In genomic region chr2:88627055-88627855, GRCh38 we compare ENCODE assay signal across 1 cellular context.
A peak's percentile ranks its signal among the peaks of the same experiment; 100 is the strongest.
TF ChIP-seq lines count a peak whose summit lies in the region.

Gene EIF2AK3 (minus strand): TSS chr2:88627464. CDS start chr2:88627274, 190 bp downstream.

TF ChIP-seq in K562, 482 proteins besides CTCF, POLR2A, EP300 and RAD21 (continued from another document and continues in another):
- TF ChIP-seq, protein P1, sequence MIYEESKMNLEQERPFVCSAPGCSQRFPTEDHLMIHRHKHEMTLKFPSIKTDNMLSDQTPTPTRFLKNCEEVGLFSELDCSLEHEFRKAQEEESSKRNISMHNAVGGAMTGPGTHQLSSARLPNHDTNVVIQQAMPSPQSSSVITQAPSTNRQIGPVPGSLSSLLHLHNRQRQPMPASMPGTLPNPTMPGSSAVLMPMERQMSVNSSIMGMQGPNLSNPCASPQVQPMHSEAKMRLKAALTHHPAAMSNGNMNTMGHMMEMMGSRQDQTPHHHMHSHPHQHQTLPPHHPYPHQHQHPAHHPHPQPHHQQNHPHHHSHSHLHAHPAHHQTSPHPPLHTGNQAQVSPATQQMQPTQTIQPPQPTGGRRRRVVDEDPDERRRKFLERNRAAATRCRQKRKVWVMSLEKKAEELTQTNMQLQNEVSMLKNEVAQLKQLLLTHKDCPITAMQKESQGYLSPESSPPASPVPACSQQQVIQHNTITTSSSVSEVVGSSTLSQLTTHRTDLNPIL (CRISPR knock-in tag; IDR thresholded peaks at IDR 0.05), result no peak
- TF ChIP-seq FOXJ2 (tag; IDR thresholded peaks at IDR 0.05) (peak; percentile 94; the same call in 1 of the 2 replicates), HCFC1 (IDR thresholded peaks at IDR 0.05; ENCODE audit: low read depth, low read length) (peak; percentile 8), RFX1 (IDR thresholded peaks at IDR 0.05) (no peak), MXI1 (IDR thresholded peaks at IDR 0.05; ENCODE audit: low read depth, low read length) (no peak), CCNT2 (IDR thresholded peaks at IDR 0.05; ENCODE audit: borderline replicate concordance, extremely low read depth, insufficient read length, low read depth, low read length) (no peak), RAD51 (IDR thresholded peaks at IDR 0.05; ENCODE audit: borderline replicate concordance, low read depth) (no peak), MAFG (tag; conservative IDR thresholded peaks at IDR 0.05) (no peak), NBN (IDR thresholded peaks at IDR 0.05; ENCODE audit: low read depth) (no peak), ZNF224 (CRISPR knock-in tag; IDR thresholded peaks at IDR 0.05) (no peak), RB1 (IDR thresholded peaks at IDR 0.05; ENCODE audit: low read depth) (peak; percentile 89), MAZ (CRISPR knock-in tag; conservative IDR thresholded peaks at IDR 0.05 in 1 of 2, IDR thresholded peaks at IDR 0.05 in 1 of 2) (peak; percentile 44 to 55), CSDE1 (IDR thresholded peaks at IDR 0.05) (peak in 1 of 2 experiments; percentile 61; a peak in 1 of 4 replicates), ETV6 (IDR thresholded peaks at IDR 0.05; ENCODE audit: borderline replicate concordance in 1 of 2, low read depth in 2 of 2, low read length in 1 of 2) (no peak), ETV6 (CRISPR knock-in tag; IDR thresholded peaks at IDR 0.05; ENCODE audit: borderline replicate concordance) (no peak), ZSCAN32 (CRISPR knock-in tag; IDR thresholded peaks at IDR 0.05) (no peak), GABPA (tag; conservative IDR thresholded peaks at IDR 0.05; ENCODE audit: low read depth) (peak; percentile 88), MCM5 (IDR thresholded peaks at IDR 0.05; ENCODE audit: low read depth) (no peak), ZNF143 (CRISPR knock-in tag; IDR thresholded peaks at IDR 0.05) (no peak), ZNF23 (CRISPR knock-in tag; IDR thresholded peaks at IDR 0.05) (no peak), ELF2 (CRISPR knock-in tag; IDR thresholded peaks at IDR 0.05) (peak; percentile 70), CHD2 (IDR thresholded peaks at IDR 0.05; ENCODE audit: low read depth, low read length) (peak; percentile 93), TRIM28 (IDR thresholded peaks at IDR 0.05) (no peak), HIVEP1 (CRISPR knock-in tag; IDR thresholded peaks at IDR 0.05) (0 out of 2 replicates have a peak, but pooled peaks have one; percentile 12), TAL1 (IDR thresholded peaks at IDR 0.05) (no peak), HNRNPUL1 (IDR thresholded peaks at IDR 0.05; ENCODE audit: low read length) (no peak), ELF4 (CRISPR knock-in tag; IDR thresholded peaks at IDR 0.05) (0 out of 2 replicates have a peak, but pooled peaks have one; percentile 58), MED1 (CRISPR knock-in tag; IDR thresholded peaks at IDR 0.05; ENCODE audit: borderline replicate concordance) (no peak), SMAD4 (CRISPR knock-in tag; conservative IDR thresholded peaks at IDR 0.05) (peak; percentile 32), NCOA6 (IDR thresholded peaks at IDR 0.05) (peak; percentile 84), CHCHD3 (CRISPR knock-in tag; IDR thresholded peaks at IDR 0.05) (peak; percentile 56; the same call in 1 of the 2 replicates), PURB (CRISPR knock-in tag; IDR thresholded peaks at IDR 0.05; ENCODE audit: low read depth) (no peak), ZNF707 (CRISPR knock-in tag; conservative IDR thresholded peaks at IDR 0.05) (no peak), NR2F6 (CRISPR knock-in tag; IDR thresholded peaks at IDR 0.05) (peak; percentile 55; the same call in 1 of the 2 replicates), FOXP1 (CRISPR knock-in tag; IDR thresholded peaks at IDR 0.05) (0 out of 2 replicates have a peak, but pooled peaks have one; percentile 11), ARID2 (IDR thresholded peaks at IDR 0.05) (no peak), KDM4B (IDR thresholded peaks at IDR 0.05; ENCODE audit: borderline replicate concordance in 2 of 2, low read depth in 1 of 2) (no peak), U2AF2 (optimal IDR thresholded peaks at IDR 0.05; ENCODE audit: low read depth, low read length) (no peak), GATAD2B (IDR thresholded peaks at IDR 0.05; ENCODE audit: borderline replicate concordance) (peak; percentile 65; the same call in 1 of the 2 replicates), PCBP2 (IDR thresholded peaks at IDR 0.05; ENCODE audit: low read depth, low read length, poor library complexity, severe bottlenecking) (no peak), ZNF347 (CRISPR knock-in tag; IDR thresholded peaks at IDR 0.05; ENCODE audit: low read depth) (no peak), ZNF830 (CRISPR knock-in tag; IDR thresholded peaks at IDR 0.05) (no peak), KAT2B (IDR thresholded peaks at IDR 0.05; ENCODE audit: low read depth, low read length) (no peak), ELF1 (tag; IDR thresholded peaks at IDR 0.05) (peak; percentile 94), TEAD1 (CRISPR knock-in tag; IDR thresholded peaks at IDR 0.05) (no peak), KLF1 (tag; IDR thresholded peaks at IDR 0.05) (peak; percentile 97), NR2C2 (CRISPR knock-in tag; IDR thresholded peaks at IDR 0.05) (peak; percentile 28; the same call in 1 of the 2 replicates), NR2C2 (tag; IDR thresholded peaks at IDR 0.05) (no peak), RFX5 (IDR thresholded peaks at IDR 0.05; ENCODE audit: low read depth, low read length) (peak; percentile 77), IFI16 (CRISPR knock-in tag; IDR thresholded peaks at IDR 0.05) (no peak), ZNF764 (CRISPR knock-in tag; IDR thresholded peaks at IDR 0.05; ENCODE audit: low read depth) (no peak), TRIM25 (IDR thresholded peaks at IDR 0.05; ENCODE audit: borderline replicate concordance) (no peak), CEBPB (tag; IDR thresholded peaks at IDR 0.05) (peak; percentile 90)
- TF ChIP-seq, protein P2, sequence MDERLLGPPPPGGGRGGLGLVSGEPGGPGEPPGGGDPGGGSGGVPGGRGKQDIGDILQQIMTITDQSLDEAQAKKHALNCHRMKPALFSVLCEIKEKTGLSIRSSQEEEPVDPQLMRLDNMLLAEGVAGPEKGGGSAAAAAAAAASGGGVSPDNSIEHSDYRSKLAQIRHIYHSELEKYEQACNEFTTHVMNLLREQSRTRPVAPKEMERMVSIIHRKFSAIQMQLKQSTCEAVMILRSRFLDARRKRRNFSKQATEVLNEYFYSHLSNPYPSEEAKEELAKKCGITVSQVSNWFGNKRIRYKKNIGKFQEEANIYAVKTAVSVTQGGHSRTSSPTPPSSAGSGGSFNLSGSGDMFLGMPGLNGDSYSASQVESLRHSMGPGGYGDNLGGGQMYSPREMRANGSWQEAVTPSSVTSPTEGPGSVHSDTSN (CRISPR knock-in tag; IDR thresholded peaks at IDR 0.05; ENCODE audit: low read depth), result peak; percentile 97
- TF ChIP-seq, protein P2 (tag; conservative IDR thresholded peaks at IDR 0.05; ENCODE audit: low read depth), result peak; percentile 99
- TF ChIP-seq, protein P3, sequence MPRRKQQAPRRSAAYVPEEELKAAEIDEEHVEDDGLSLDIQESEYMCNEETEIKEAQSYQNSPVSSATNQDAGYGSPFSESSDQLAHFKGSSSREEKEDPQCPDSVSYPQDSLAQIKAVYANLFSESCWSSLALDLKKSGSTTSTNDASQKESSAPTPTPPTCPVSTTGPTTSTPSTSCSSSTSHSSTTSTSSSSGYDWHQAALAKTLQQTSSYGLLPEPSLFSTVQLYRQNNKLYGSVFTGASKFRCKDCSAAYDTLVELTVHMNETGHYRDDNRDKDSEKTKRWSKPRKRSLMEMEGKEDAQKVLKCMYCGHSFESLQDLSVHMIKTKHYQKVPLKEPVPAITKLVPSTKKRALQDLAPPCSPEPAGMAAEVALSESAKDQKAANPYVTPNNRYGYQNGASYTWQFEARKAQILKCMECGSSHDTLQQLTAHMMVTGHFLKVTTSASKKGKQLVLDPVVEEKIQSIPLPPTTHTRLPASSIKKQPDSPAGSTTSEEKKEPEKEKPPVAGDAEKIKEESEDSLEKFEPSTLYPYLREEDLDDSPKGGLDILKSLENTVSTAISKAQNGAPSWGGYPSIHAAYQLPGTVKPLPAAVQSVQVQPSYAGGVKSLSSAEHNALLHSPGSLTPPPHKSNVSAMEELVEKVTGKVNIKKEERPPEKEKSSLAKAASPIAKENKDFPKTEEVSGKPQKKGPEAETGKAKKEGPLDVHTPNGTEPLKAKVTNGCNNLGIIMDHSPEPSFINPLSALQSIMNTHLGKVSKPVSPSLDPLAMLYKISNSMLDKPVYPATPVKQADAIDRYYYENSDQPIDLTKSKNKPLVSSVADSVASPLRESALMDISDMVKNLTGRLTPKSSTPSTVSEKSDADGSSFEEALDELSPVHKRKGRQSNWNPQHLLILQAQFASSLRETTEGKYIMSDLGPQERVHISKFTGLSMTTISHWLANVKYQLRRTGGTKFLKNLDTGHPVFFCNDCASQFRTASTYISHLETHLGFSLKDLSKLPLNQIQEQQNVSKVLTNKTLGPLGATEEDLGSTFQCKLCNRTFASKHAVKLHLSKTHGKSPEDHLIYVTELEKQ (CRISPR knock-in tag; IDR thresholded peaks at IDR 0.05), result no peak
- TF ChIP-seq, protein P4, sequence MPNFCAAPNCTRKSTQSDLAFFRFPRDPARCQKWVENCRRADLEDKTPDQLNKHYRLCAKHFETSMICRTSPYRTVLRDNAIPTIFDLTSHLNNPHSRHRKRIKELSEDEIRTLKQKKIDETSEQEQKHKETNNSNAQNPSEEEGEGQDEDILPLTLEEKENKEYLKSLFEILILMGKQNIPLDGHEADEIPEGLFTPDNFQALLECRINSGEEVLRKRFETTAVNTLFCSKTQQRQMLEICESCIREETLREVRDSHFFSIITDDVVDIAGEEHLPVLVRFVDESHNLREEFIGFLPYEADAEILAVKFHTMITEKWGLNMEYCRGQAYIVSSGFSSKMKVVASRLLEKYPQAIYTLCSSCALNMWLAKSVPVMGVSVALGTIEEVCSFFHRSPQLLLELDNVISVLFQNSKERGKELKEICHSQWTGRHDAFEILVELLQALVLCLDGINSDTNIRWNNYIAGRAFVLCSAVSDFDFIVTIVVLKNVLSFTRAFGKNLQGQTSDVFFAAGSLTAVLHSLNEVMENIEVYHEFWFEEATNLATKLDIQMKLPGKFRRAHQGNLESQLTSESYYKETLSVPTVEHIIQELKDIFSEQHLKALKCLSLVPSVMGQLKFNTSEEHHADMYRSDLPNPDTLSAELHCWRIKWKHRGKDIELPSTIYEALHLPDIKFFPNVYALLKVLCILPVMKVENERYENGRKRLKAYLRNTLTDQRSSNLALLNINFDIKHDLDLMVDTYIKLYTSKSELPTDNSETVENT (CRISPR knock-in tag; IDR thresholded peaks at IDR 0.05), result peak; percentile 93
- TF ChIP-seq, protein P5, sequence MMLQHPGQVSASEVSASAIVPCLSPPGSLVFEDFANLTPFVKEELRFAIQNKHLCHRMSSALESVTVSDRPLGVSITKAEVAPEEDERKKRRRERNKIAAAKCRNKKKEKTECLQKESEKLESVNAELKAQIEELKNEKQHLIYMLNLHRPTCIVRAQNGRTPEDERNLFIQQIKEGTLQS (IDR thresholded peaks at IDR 0.05), result no peak
- TF ChIP-seq, protein P5 (CRISPR knock-in tag; conservative IDR thresholded peaks at IDR 0.05), result peak; percentile 68; the same call in 1 of the 2 replicates
- TF ChIP-seq, protein P6, sequence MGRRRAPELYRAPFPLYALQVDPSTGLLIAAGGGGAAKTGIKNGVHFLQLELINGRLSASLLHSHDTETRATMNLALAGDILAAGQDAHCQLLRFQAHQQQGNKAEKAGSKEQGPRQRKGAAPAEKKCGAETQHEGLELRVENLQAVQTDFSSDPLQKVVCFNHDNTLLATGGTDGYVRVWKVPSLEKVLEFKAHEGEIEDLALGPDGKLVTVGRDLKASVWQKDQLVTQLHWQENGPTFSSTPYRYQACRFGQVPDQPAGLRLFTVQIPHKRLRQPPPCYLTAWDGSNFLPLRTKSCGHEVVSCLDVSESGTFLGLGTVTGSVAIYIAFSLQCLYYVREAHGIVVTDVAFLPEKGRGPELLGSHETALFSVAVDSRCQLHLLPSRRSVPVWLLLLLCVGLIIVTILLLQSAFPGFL (CRISPR knock-in tag; IDR thresholded peaks at IDR 0.05), result no peak
- TF ChIP-seq, protein P7, sequence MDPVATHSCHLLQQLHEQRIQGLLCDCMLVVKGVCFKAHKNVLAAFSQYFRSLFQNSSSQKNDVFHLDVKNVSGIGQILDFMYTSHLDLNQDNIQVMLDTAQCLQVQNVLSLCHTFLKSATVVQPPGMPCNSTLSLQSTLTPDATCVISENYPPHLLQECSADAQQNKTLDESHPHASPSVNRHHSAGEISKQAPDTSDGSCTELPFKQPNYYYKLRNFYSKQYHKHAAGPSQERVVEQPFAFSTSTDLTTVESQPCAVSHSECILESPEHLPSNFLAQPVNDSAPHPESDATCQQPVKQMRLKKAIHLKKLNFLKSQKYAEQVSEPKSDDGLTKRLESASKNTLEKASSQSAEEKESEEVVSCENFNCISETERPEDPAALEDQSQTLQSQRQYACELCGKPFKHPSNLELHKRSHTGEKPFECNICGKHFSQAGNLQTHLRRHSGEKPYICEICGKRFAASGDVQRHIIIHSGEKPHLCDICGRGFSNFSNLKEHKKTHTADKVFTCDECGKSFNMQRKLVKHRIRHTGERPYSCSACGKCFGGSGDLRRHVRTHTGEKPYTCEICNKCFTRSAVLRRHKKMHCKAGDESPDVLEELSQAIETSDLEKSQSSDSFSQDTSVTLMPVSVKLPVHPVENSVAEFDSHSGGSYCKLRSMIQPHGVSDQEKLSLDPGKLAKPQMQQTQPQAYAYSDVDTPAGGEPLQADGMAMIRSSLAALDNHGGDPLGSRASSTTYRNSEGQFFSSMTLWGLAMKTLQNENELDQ (CRISPR knock-in tag; IDR thresholded peaks at IDR 0.05; ENCODE audit: borderline replicate concordance), result no peak
